8 cellular contexts compared by ENCODE assay signal in the genomic region with DNA sequence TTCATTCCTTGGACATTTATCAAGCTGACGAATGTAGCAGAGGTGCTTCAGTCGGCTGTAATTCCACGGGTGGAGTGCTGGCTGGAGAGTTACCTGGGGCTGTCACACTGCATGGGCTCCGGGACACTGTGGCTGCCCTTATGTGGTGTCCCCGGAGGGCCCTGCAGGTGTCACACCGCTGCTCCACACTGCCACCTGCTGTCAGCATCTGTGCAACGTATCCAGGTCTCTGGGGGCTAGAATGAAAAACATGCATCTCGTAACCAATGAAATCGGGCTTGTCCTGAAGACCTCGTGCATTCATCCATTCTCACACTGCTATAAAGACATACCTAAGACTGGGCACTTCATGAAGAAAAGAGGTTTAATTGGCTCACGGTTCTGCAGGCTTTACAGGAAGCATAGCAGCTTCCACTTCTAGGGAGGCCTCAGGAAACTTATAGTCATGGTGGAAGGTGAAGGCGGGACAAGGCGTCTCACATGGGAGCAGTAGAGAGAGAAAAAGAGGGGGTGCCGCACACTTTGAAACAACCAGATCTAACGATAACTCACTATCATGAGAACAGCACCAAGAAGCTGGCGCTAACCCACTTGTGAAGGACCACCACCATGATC.
DNase-seq lines count a peak whose midpoint lies in the region; ATAC-seq and FAIRE-seq lines count a peak whose summit lies in the region.

No MANE protein-coding gene starts in this region.

- ATAC-seq in HG03108 (IDR thresholded peaks at IDR 0.05; ENCODE audit: unreplicated experiment) (peak; percentile 39), HG02970 (IDR thresholded peaks at IDR 0.05; ENCODE audit: low FRiP score, unreplicated experiment) (no peak)

- intact Hi-C loops in posterior cingulate gyrus (cut with DNase I): loop anchor here (1.0 to 5.0 kb wide), 2 partner anchors 42 to 305 kb away; no protein-coding TSS in a partner anchor

- DNase-seq in COLO829 (ENCODE audit: low spot score) (peak; percentile 49), RPMI8226 (peak; percentile 88), glomerular visceral epithelial cell (ENCODE audit: extremely low spot score) (peak; percentile 54), posterior cingulate gyrus (peak in 8 of 10 donors; percentile 43 to 91 (median 68)), urothelium cell line (ENCODE audit: low spot score) (peak; percentile 69)
- DNase-seq in activated T-helper 9 cell treated with anti-CD3 and anti-CD28 coated beads, Interleukin-2, amount 50 U/mL, for 16 hours (ENCODE audit: low read depth): peak; percentile 78

- no peak for FAIRE-seq in urothelium cell line (lab: Jason Lieb, UNC)
